Comparison of ENCODE assay signal across 8 cellular contexts in genomic region chr9:86352440-86353106, GRCh38. TPM values are rescaled to one million over a fixed set of nuclear protein-coding genes. Genes with fewer than 3 reads are reported as not detected.
DNase-seq lines count a peak whose midpoint lies in the region; ATAC-seq and TF ChIP-seq lines count a peak whose summit lies in the region.

No MANE protein-coding gene starts in this region.

- H3K36me3 ChIP-seq in heart left ventricle (peaks cover 0 to 25% (median 8%) of the 10 kb centered on the region in 9 donors), thyroid gland (no peaks in the 10 kb centered on the region)

- TF ChIP-seq CTCF in heart left ventricle (IDR thresholded peaks at IDR 0.05) (no peak), type B pancreatic cell (conservative IDR thresholded peaks at IDR 0.05) (no peak), thyroid gland (IDR thresholded peaks at IDR 0.05) (no peak)

- H3K36me3 Mint-ChIP-seq in activated CD4-positive, alpha-beta memory T cell treated with anti-CD3 and anti-CD28 coated beads for 36 hours: peaks cover 35% of the 10 kb centered on the region
- H3K36me3 Mint-ChIP-seq in immature natural killer cell: peaks cover 10 to 19% (median 12%) of the 10 kb centered on the region in 3 donors
- peaks cover 24% of the 10 kb centered on the region for H3K36me3 Mint-ChIP-seq in type B pancreatic cell

- no peak for ATAC-seq in heart left ventricle
- ATAC-seq in Right ventricle myocardium inferior: no peak
- no peak for ATAC-seq in HG02623 (IDR thresholded peaks at IDR 0.05; ENCODE audit: unreplicated experiment)

- 50 to 64% (median 55%) methylated on average over 5 of the region's 5 CpGs for WGBS in heart left ventricle, 4 donors
- whole genome bisulfite sequencing in thyroid gland, 2 donors: 67 to 68% methylated on average over 5 of the region's 5 CpGs

- H3K4me3 ChIP-seq in heart left ventricle: peak overlapping the region in 9 of 12 donors; percentile 71 to 99 (median 86)
- H3K4me3 ChIP-seq in thyroid gland (replicated peaks in 1 of 3): no peak overlapping the region

- intact Hi-C loops in heart left ventricle (cut with DNase I) (loop anchor here in 1 of 10 donors (5.0 kb wide), 1 partner anchor 70 kb away; the partner anchor contains the start of gene ISCA1), Right ventricle myocardium inferior (cut with DNase I) (no loop called here), thyroid gland (cut with DNase I) (loop anchor here (10.0 kb wide), 1 partner anchor 68 kb away; the partner anchor contains the start of gene ISCA1)
- intact Hi-C loops in activated CD4-positive, alpha-beta memory T cell treated with anti-CD3 and anti-CD28 coated beads for 36 hours (cut with micrococcal nuclease): loop anchor here (1.0 to 10.0 kb wide), 8 partner anchors 14 to 1442 kb away; partner anchors contain the start of genes GAS1 and NAA35

- no peaks in the 10 kb centered on the region for H3K27me3 Mint-ChIP-seq in activated CD4-positive, alpha-beta memory T cell treated with anti-CD3 and anti-CD28 coated beads for 36 hours
- H3K27me3 Mint-ChIP-seq in immature natural killer cell (ENCODE audit: low read depth in 3 of 3) (peaks cover 6 to 12% (median 7%) of the 10 kb centered on the region in 3 donors), type B pancreatic cell (no peaks in the 10 kb centered on the region)

- H3K9me3 Mint-ChIP-seq in activated CD4-positive, alpha-beta memory T cell treated with anti-CD3 and anti-CD28 coated beads for 36 hours: no peaks in the 10 kb centered on the region
- no peaks in the 10 kb centered on the region for H3K9me3 Mint-ChIP-seq in immature natural killer cell
- H3K9me3 Mint-ChIP-seq in type B pancreatic cell: no peaks in the 10 kb centered on the region

- peak overlapping the region; percentile 100 for H3K27ac Mint-ChIP-seq in activated CD4-positive, alpha-beta memory T cell treated with anti-CD3 and anti-CD28 coated beads for 36 hours
- H3K27ac Mint-ChIP-seq in immature natural killer cell: peak overlapping the region; percentile 83 to 98 (median 96)
- peak overlapping the region; percentile 95 for H3K27ac Mint-ChIP-seq in type B pancreatic cell

- no peaks in the 10 kb centered on the region for H3K27me3 ChIP-seq in heart left ventricle
- no peaks in the 10 kb centered on the region for H3K27me3 ChIP-seq in thyroid gland

- H3K4me3 Mint-ChIP-seq in activated CD4-positive, alpha-beta memory T cell treated with anti-CD3 and anti-CD28 coated beads for 36 hours: peak overlapping the region; percentile 98
- H3K4me3 Mint-ChIP-seq in immature natural killer cell (peak overlapping the region; percentile 96 to 99 (median 99)), type B pancreatic cell (peak overlapping the region; percentile 99)

- peaks cover 44% of the 10 kb centered on the region for H3K4me1 Mint-ChIP-seq in activated CD4-positive, alpha-beta memory T cell treated with anti-CD3 and anti-CD28 coated beads for 36 hours (ENCODE audit: low read depth)
- H3K4me1 Mint-ChIP-seq in immature natural killer cell: peaks cover 62 to 75% of the 10 kb centered on the region in 2 donors
- H3K4me1 Mint-ChIP-seq in type B pancreatic cell (ENCODE audit: unreplicated experiment): peaks cover 26% of the 10 kb centered on the region

- H3K27ac ChIP-seq in heart left ventricle: peak overlapping the region in 3 of 12 donors; percentile 22 to 99 (median 95)
- H3K27ac ChIP-seq in thyroid gland: no peak overlapping the region

- CTCF ChIA-PET in activated CD4-positive, alpha-beta memory T cell treated with anti-CD3 and anti-CD28 coated beads for 36 hours (lab: Charles Lee): interaction anchor here (0.7 kb wide), 1 partner anchor 150 kb away, joined by 3 read pairs; no protein-coding TSS in a partner anchor

- peaks cover 4 to 70% (median 48%) of the 10 kb centered on the region in 12 donors for H3K4me1 ChIP-seq in heart left ventricle
- H3K4me1 ChIP-seq in thyroid gland: peaks cover 20 to 31% of the 10 kb centered on the region in 2 donors

- TF ChIP-seq POLR2A in heart left ventricle (IDR thresholded peaks at IDR 0.05) (no peak), thyroid gland (IDR thresholded peaks at IDR 0.05) (no peak)

- POLR2A ChIA-PET in activated CD4-positive, alpha-beta memory T cell treated with anti-CD3 and anti-CD28 coated beads for 36 hours (lab: Charles Lee): interaction anchor here (0.9 to 2.6 kb wide), 5 partner anchors 11 to 1184 kb away, joined by 3 to 14 read pairs (median 3); partner anchors contain the start of gene ISCA1

- H3K9me3 ChIP-seq in heart left ventricle (no peaks in the 10 kb centered on the region), thyroid gland (no peaks in the 10 kb centered on the region)

- no peak for DNase-seq in heart left ventricle
- DNase-seq in Right ventricle myocardium inferior (ENCODE audit: missing footprints): no peak
- DNase-seq in activated CD4-positive, alpha-beta memory T cell treated with anti-CD3 and anti-CD28 coated beads for 36 hours: peak; percentile 29
- DNase-seq in immature natural killer cell: peak; percentile 31 to 38 (median 33)
- DNase-seq in type B pancreatic cell (ENCODE audit: extremely low spot score, unreplicated experiment): no peak
- no peak for DNase-seq in NCI-H526 (lab: John Stamatoyannopoulos, UW)
- no peak for DNase-seq in thyroid gland

RNA-seq across cellular contexts. Expression of gene TUT7, which starts 1.6 kb away (rescaled TPM):
- total RNA-seq in heart left ventricle (10 to 100 TPM in 8 of 9 donors, 1 to 10 TPM in 1; 9.7 to 31.0 (median 16.5) TPM), Right ventricle myocardium inferior (11.8 TPM), type B pancreatic cell (ENCODE audit: low replicate concordance) (26.5 and 49.9 TPM in 2 replicates), thyroid gland (10 to 100 TPM; 32.0 to 40.6 (median 33.7) TPM)
- polyA plus RNA-seq in heart left ventricle (1 to 10 TPM; 7.7 to 8.7 TPM), immature natural killer cell (10 to 100 TPM; 16.1 to 34.4 (median 18.0) TPM)
- total RNA-seq in activated CD4-positive, alpha-beta memory T cell treated with anti-CD3 and anti-CD28 coated beads for 36 hours: 10 to 100 TPM; 50.7 to 56.8 TPM

Comparison
In these comparisons a context has a peak if more than half of its experiments do, and no peak if none do; other contexts are left out.
1. DNase-seq: peak in activated CD4-positive, alpha-beta memory T cell treated with anti-CD3 and anti-CD28 coated beads for 36 hours (single experiment) and immature natural killer cell (3 of 3); none in heart left ventricle (0 of 5), Right ventricle myocardium inferior (single experiment), type B pancreatic cell (single experiment), NCI-H526 (0 of 2) and thyroid gland (0 of 2).
2. H3K4me3 ChIP-seq: peak in heart left ventricle (9 of 12); none in thyroid gland (0 of 3).
3. Peak in every context shown above with its lines, with median percentiles within 50 percentile points of each other: H3K27ac Mint-ChIP-seq and H3K4me3 Mint-ChIP-seq.